19 cellular contexts compared by ENCODE assay signal in the genomic region with DNA sequence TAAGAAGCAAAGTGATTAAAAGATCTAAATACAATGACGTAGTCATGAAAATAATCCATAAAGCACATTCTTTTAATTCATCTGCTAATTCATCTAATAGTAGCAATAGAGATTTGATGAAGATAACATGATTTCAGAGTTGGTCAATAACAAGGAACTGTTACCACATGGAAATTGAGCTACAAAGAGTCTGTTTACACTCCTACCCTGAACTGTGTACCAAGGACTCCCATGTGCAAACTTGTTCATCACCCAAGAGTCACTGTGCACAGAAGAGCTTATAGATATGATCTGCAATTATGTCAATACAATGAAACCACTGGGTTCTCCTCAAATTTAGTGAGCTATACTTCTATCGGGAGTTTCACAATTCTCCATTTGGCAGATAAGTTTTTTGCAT.
A peak's percentile ranks its signal among the peaks of the same experiment; 100 is the strongest.
DNase-seq lines count a peak whose midpoint lies in the region; ATAC-seq, FAIRE-seq and TF ChIP-seq lines count a peak whose summit lies in the region.
"Had no signal": no experiment of that assay in that cellular context is flagged by ENCODE, and none has a peak within 500 bp of the region (broad histone marks: within the 10 kb centered on the region; RNA-seq: fewer than 3 reads in every experiment).

No MANE protein-coding gene starts in this region.

- H4K20me1 ChIP-seq in GM23338 (replicated peaks; ENCODE audit: insufficient read depth): no peaks in the 10 kb centered on the region

- H2AFZ ChIP-seq in GM23338: no peak overlapping the region

- H3F3A ChIP-seq in GM23338 (replicated peaks; ENCODE audit: low read depth): no peaks in the 10 kb centered on the region

- no peak overlapping the region for H3K4me3 Mint-ChIP-seq in GM23338
- H3K4me3 Mint-ChIP-seq: B cell; T-helper 1 cell treated with Interleukin-12 subunit alpha and Interleukin-12 subunit beta and Interleukin-4 antibody, amounts not matched to agents 30 μg/mL and 1 μg/mL, for 36 hours had no signal

- H3K27me3 ChIP-seq in GM23338 (ENCODE audit: insufficient read depth): no peaks in the 10 kb centered on the region
- H3K27me3 ChIP-seq: MG63 had no signal

- no peaks in the 10 kb centered on the region; the same call in 2 of the 3 replicates for H3K4me1 Mint-ChIP-seq in GM23338
- H3K4me1 Mint-ChIP-seq: B cell had no signal

- H3K27ac ChIP-seq in GM23338 (ENCODE audit: low read depth): no peak overlapping the region
- H3K27ac ChIP-seq: A549 had no signal

- DNase-seq in NCI-H345 (lab: John Stamatoyannopoulos, UW) (peak; percentile 25), NCI-H345 treated with DMSO at 0.1 percent for 48 hours (lab: John Stamatoyannopoulos, UW; ENCODE audit: unreplicated experiment) (no peak), NCI-H146 (lab: John Stamatoyannopoulos, UW) (peak; percentile 70), SHP77 treated with DMSO at 0.1 percent for 48 hours (lab: John Stamatoyannopoulos, UW) (peak; percentile 10), GM23338 (ENCODE audit: low spot score) (no peak)
- DNase-seq: GDM1, Kasumi-1, MG63, NCI-H187 treated with DMSO at 0.1 percent for 48 hours, NCI-H226, NCI-H526 treated with DMSO at 0.1 percent for 48 hours had no signal

- TF ChIP-seq CTCF in GM23338 (conservative IDR thresholded peaks at IDR 0.05; ENCODE audit: low read depth in 2 of 2): no peak

- H3K27me3 Mint-ChIP-seq in GM23338 (ENCODE audit: insufficient read depth, low read depth, poor library complexity): peaks cover 2% of the 10 kb centered on the region
- H3K27me3 Mint-ChIP-seq: B cell had no signal

- peak; percentile 30 for FAIRE-seq in G401.6 (lab: Jason Lieb, UNC)
- FAIRE-seq: A549, GM18507 had no signal

- no peak overlapping the region for H3K27ac Mint-ChIP-seq in GM23338
- H3K27ac Mint-ChIP-seq: B cell; T-helper 1 cell treated with Interleukin-12 subunit alpha and Interleukin-12 subunit beta and Interleukin-4 antibody, amounts not matched to agents 30 μg/mL and 1 μg/mL, for 36 hours had no signal

- no peak overlapping the region for H3K4me2 ChIP-seq in GM23338
- H3K4me2 ChIP-seq: A549 had no signal

- H3K9me2 ChIP-seq in GM23338 (ENCODE audit: insufficient read depth): no peaks in the 10 kb centered on the region

- no peaks in the 10 kb centered on the region for H3K79me2 ChIP-seq in GM23338 (replicated peaks; ENCODE audit: insufficient read depth)

- H3K36me3 ChIP-seq in GM23338 (ENCODE audit: insufficient read depth): no peaks in the 10 kb centered on the region
- H3K36me3 ChIP-seq: MG63 had no signal

- no peaks in the 10 kb centered on the region for H3K4me1 ChIP-seq in GM23338 (ENCODE audit: insufficient read depth)
- H3K4me1 ChIP-seq: A549 had no signal

- ATAC-seq in GM18873 (IDR thresholded peaks at IDR 0.05; ENCODE audit: low FRiP score, unreplicated experiment): no peak
- no peak for ATAC-seq in GM18861 (IDR thresholded peaks at IDR 0.05; ENCODE audit: unreplicated experiment)
- no peak for ATAC-seq in GM23338
- ATAC-seq: A549, Right ventricle myocardium inferior had no signal

- H3K4me3 ChIP-seq in GM23338: no peak overlapping the region
- H3K4me3 ChIP-seq: A549, MG63 had no signal

- H3K9me3 Mint-ChIP-seq in GM23338: no peaks in the 10 kb centered on the region
- H3K9me3 Mint-ChIP-seq: T-helper 1 cell treated with Interleukin-12 subunit alpha and Interleukin-12 subunit beta and Interleukin-4 antibody, amounts not matched to agents 30 μg/mL and 1 μg/mL, for 36 hours had no signal

- no peaks in the 10 kb centered on the region for H3K36me3 Mint-ChIP-seq in GM23338 (ENCODE audit: low read depth)

TF ChIP-seq in GM23338, 12 proteins besides CTCF, POLR2A, EP300 and RAD21:
- TF ChIP-seq CREB1 (CRISPR knock-in tag; IDR thresholded peaks at IDR 0.05; ENCODE audit: low read depth): no peak
- TF ChIP-seq NANOG (IDR thresholded peaks at IDR 0.05; ENCODE audit: borderline replicate concordance): no peak
- no peak for TF ChIP-seq POLR2AphosphoS5 (IDR thresholded peaks at IDR 0.05; ENCODE audit: low read depth)
- TF ChIP-seq, protein P1, sequence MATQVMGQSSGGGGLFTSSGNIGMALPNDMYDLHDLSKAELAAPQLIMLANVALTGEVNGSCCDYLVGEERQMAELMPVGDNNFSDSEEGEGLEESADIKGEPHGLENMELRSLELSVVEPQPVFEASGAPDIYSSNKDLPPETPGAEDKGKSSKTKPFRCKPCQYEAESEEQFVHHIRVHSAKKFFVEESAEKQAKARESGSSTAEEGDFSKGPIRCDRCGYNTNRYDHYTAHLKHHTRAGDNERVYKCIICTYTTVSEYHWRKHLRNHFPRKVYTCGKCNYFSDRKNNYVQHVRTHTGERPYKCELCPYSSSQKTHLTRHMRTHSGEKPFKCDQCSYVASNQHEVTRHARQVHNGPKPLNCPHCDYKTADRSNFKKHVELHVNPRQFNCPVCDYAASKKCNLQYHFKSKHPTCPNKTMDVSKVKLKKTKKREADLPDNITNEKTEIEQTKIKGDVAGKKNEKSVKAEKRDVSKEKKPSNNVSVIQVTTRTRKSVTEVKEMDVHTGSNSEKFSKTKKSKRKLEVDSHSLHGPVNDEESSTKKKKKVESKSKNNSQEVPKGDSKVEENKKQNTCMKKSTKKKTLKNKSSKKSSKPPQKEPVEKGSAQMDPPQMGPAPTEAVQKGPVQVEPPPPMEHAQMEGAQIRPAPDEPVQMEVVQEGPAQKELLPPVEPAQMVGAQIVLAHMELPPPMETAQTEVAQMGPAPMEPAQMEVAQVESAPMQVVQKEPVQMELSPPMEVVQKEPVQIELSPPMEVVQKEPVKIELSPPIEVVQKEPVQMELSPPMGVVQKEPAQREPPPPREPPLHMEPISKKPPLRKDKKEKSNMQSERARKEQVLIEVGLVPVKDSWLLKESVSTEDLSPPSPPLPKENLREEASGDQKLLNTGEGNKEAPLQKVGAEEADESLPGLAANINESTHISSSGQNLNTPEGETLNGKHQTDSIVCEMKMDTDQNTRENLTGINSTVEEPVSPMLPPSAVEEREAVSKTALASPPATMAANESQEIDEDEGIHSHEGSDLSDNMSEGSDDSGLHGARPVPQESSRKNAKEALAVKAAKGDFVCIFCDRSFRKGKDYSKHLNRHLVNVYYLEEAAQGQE (IDR thresholded peaks at IDR 0.05; ENCODE audit: unreplicated experiment): no peak
- TF ChIP-seq, protein P2, sequence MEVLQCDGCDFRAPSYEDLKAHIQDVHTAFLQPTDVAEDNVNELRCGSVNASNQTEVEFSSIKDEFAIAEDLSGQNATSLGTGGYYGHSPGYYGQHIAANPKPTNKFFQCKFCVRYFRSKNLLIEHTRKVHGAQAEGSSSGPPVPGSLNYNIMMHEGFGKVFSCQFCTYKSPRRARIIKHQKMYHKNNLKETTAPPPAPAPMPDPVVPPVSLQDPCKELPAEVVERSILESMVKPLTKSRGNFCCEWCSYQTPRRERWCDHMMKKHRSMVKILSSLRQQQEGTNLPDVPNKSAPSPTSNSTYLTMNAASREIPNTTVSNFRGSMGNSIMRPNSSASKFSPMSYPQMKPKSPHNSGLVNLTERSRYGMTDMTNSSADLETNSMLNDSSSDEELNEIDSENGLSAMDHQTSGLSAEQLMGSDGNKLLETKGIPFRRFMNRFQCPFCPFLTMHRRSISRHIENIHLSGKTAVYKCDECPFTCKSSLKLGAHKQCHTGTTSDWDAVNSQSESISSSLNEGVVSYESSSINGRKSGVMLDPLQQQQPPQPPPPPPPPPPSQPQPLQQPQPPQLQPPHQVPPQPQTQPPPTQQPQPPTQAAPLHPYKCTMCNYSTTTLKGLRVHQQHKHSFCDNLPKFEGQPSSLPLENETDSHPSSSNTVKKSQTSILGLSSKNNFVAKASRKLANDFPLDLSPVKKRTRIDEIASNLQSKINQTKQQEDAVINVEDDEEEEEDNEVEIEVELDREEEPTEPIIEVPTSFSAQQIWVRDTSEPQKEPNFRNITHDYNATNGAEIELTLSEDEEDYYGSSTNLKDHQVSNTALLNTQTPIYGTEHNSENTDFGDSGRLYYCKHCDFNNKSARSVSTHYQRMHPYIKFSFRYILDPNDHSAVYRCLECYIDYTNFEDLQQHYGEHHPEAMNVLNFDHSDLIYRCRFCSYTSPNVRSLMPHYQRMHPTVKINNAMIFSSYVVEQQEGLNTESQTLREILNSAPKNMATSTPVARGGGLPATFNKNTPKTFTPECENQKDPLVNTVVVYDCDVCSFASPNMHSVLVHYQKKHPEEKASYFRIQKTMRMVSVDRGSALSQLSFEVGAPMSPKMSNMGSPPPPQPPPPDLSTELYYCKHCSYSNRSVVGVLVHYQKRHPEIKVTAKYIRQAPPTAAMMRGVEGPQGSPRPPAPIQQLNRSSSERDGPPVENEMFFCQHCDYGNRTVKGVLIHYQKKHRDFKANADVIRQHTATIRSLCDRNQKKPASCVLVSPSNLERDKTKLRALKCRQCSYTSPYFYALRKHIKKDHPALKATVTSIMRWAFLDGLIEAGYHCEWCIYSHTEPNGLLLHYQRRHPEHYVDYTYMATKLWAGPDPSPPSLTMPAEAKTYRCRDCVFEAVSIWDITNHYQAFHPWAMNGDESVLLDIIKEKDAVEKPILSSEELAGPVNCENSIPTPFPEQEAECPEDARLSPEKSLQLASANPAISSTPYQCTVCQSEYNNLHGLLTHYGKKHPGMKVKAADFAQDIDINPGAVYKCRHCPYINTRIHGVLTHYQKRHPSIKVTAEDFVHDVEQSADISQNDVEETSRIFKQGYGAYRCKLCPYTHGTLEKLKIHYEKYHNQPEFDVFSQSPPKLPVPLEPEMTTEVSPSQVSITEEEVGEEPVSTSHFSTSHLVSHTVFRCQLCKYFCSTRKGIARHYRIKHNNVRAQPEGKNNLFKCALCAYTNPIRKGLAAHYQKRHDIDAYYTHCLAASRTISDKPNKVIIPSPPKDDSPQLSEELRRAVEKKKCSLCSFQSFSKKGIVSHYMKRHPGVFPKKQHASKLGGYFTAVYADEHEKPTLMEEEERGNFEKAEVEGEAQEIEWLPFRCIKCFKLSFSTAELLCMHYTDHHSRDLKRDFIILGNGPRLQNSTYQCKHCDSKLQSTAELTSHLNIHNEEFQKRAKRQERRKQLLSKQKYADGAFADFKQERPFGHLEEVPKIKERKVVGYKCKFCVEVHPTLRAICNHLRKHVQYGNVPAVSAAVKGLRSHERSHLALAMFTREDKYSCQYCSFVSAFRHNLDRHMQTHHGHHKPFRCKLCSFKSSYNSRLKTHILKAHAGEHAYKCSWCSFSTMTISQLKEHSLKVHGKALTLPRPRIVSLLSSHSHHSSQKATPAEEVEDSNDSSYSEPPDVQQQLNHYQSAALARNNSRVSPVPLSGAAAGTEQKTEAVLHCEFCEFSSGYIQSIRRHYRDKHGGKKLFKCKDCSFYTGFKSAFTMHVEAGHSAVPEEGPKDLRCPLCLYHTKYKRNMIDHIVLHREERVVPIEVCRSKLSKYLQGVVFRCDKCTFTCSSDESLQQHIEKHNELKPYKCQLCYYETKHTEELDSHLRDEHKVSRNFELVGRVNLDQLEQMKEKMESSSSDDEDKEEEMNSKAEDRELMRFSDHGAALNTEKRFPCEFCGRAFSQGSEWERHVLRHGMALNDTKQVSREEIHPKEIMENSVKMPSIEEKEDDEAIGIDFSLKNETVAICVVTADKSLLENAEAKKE (CRISPR knock-in tag; IDR thresholded peaks at IDR 0.05): no peak
- no peak for TF ChIP-seq STAT1 (IDR thresholded peaks at IDR 0.05; ENCODE audit: unreplicated experiment)

Comparison
In these comparisons a context has a peak if more than half of its experiments do, and no peak if none do; other contexts are left out.
1. DNase-seq: peak in NCI-H345 (single experiment), NCI-H146 (single experiment) and SHP77 treated with DMSO at 0.1 percent for 48 hours (single experiment); none in NCI-H345 treated with DMSO at 0.1 percent for 48 hours (single experiment) and GM23338 (single experiment).